ENCODE assay signal across 22 cellular contexts in genomic region chr4:129282293-129282692, GRCh38.
"Had no signal": no experiment of that assay in that cellular context is flagged by ENCODE, and none has a peak within 500 bp of the region (broad histone marks: within the 10 kb centered on the region; RNA-seq: fewer than 3 reads in every experiment).

No MANE protein-coding gene starts in this region.

- H3K4me3 Mint-ChIP-seq: T-cell; T-helper 1 cell treated with Interleukin-12 subunit alpha and Interleukin-12 subunit beta and Interleukin-4 antibody, amounts not matched to agents 30 μg/mL and 1 μg/mL, for 36 hours had no signal

- H3K4me1 Mint-ChIP-seq: T-cell had no signal

- H3K36me3 Mint-ChIP-seq: T-cell had no signal

- H3K4me1 ChIP-seq: Peyer's patch had no signal

- H3K27me3 ChIP-seq: MG63, Peyer's patch had no signal

- DNase-seq: IMR-90, Karpas-422, KG1, MG63, NCI-H1092 treated with DMSO at 0.1 percent for 48 hours, NCI-H1694, NCI-H187 treated with DMSO at 0.1 percent for 48 hours, NCI-H2029 treated with DMSO at 0.1 percent for 48 hours, NCI-H2171, NCI-H524, NCI-H526 treated with DMSO at 0.1 percent for 48 hours, NCI-H774, OCI-M1, PC-9, Peyer's patch, Right ventricle myocardium superior, RPMI8226, SIG-M5, SK-N-SH, SW 1271, T-cell had no signal

- H3K27ac Mint-ChIP-seq: T-cell; T-helper 1 cell treated with Interleukin-12 subunit alpha and Interleukin-12 subunit beta and Interleukin-4 antibody, amounts not matched to agents 30 μg/mL and 1 μg/mL, for 36 hours had no signal

- H3K9me3 Mint-ChIP-seq: T-cell; T-helper 1 cell treated with Interleukin-12 subunit alpha and Interleukin-12 subunit beta and Interleukin-4 antibody, amounts not matched to agents 30 μg/mL and 1 μg/mL, for 36 hours had no signal

- H3K9me2 ChIP-seq: SK-N-SH had no signal

- H3K27ac ChIP-seq: PC-9, Peyer's patch had no signal

- H3K9ac ChIP-seq: SK-N-SH had no signal

- H3K4me2 ChIP-seq: PC-9, SK-N-SH had no signal

- H3K4me3 ChIP-seq: MG63, PC-9, Peyer's patch had no signal

- H2AFZ ChIP-seq: PC-9 had no signal

- H3K36me3 ChIP-seq: MG63, Peyer's patch had no signal

- H3K9me3 ChIP-seq: MG63, Peyer's patch, SK-N-SH had no signal
